ENCODE assay signal across 13 cellular contexts in genomic region chr20:40564997-40565680, GRCh38.
DNase-seq lines count a peak whose midpoint lies in the region; ATAC-seq, FAIRE-seq and TF ChIP-seq lines count a peak whose summit lies in the region.
"Had no signal": no experiment of that assay in that cellular context is flagged by ENCODE, and none has a peak within 500 bp of the region (broad histone marks: within the 10 kb centered on the region; RNA-seq: fewer than 3 reads in every experiment).

No MANE protein-coding gene starts in this region.

- no peak for TF ChIP-seq CTCF in A549 (IDR thresholded peaks at IDR 0.05)
- no peak for TF ChIP-seq CTCF in astrocyte of the spinal cord (IDR thresholded peaks at IDR 0.05; ENCODE audit: low read depth, low read length)
- TF ChIP-seq CTCF in kidney epithelial cell (IDR thresholded peaks at IDR 0.05; ENCODE audit: insufficient read depth, low read length, poor library complexity, severe bottlenecking): no peak
- TF ChIP-seq CTCF in Peyer's patch (IDR thresholded peaks at IDR 0.05): no peak

- peak; percentile 79 to 86 for ATAC-seq in A549
- no peak for ATAC-seq in HG03565 (IDR thresholded peaks at IDR 0.05; ENCODE audit: unreplicated experiment)
- ATAC-seq: GM12878; stimulated activated naive CD8-positive, alpha-beta T cell treated with anti-CD3 and anti-CD28 coated beads, Interleukin-15, amount 100 ng/mL, for 72 hours had no signal

- POLR2A ChIA-PET in A549 (lab: Yijun Ruan, JAX): no interaction called here

- DNase-seq in A549 (ENCODE audit: low read depth in 1 of 2, low spot score in 1 of 2) (peak; percentile 38 to 47), HPDE6-E6E7 (ENCODE audit: extremely low spot score) (peak; percentile 63), astrocyte of the spinal cord (ENCODE audit: low read depth, low spot score) (peak; percentile 89), kidney epithelial cell (ENCODE audit: low read depth) (peak; percentile 82), Peyer's patch (no peak), UCSD-AML1 (lab: John Stamatoyannopoulos, UW; ENCODE audit: unreplicated experiment) (no peak)
- DNase-seq in stimulated activated CD4-positive, alpha-beta T cell treated with anti-CD3 and anti-CD28 coated beads, Interleukin-12 subunit alpha, Interleukin-12 subunit beta, amount 100 ng/mL, for 4 hours: no peak
- DNase-seq: activated CD4-positive, alpha-beta T cell treated with anti-CD3 and anti-CD28 coated beads for 1 hour; midbrain; stimulated activated naive CD8-positive, alpha-beta T cell treated with anti-CD3 and anti-CD28 coated beads, Interleukin-15, amount 100 ng/mL, for 72 hours had no signal

- CTCF ChIA-PET in A549 (lab: Yijun Ruan, JAX): interaction anchor here (0.5 kb wide), 1 partner anchor 1620 kb away, joined by 3 read pairs; no protein-coding TSS in a partner anchor

- no peak for TF ChIP-seq POLR2A in A549 (IDR thresholded peaks at IDR 0.05; ENCODE audit: low read length)
- TF ChIP-seq POLR2A in Peyer's patch (IDR thresholded peaks at IDR 0.05): no peak

- H3K4me2 ChIP-seq in A549: peak overlapping the region; percentile 47

- H3K9me3 ChIP-seq in A549 (no peaks in the 10 kb centered on the region), Peyer's patch (no peaks in the 10 kb centered on the region)
- H3K9me3 ChIP-seq: esophagus muscularis mucosa had no signal

- no peak for TF ChIP-seq RAD21 in A549 (conservative IDR thresholded peaks at IDR 0.05 in 1 of 2, IDR thresholded peaks at IDR 0.05 in 1 of 2)

- 26% methylated on average over 6 of the region's 6 CpGs for WGBS in A549 (ENCODE audit: missing lambda C conversion rate)

- no peak for FAIRE-seq in A549 (lab: Jason Lieb, UNC)
- FAIRE-seq: GM12878 had no signal

- in situ Hi-C loops in astrocyte of the spinal cord (cut with HindIII; ENCODE audit: low sequenced_read_pairs): no loop called here

- H3K27me3 ChIP-seq in kidney epithelial cell (ENCODE audit: control insufficient read depth, insufficient read depth, low read length) (no peaks in the 10 kb centered on the region), Peyer's patch (no peaks in the 10 kb centered on the region)
- H3K27me3 ChIP-seq: esophagus muscularis mucosa had no signal

- H3K4me1 ChIP-seq in A549: peaks cover 38% of the 10 kb centered on the region
- H3K4me1 ChIP-seq in Peyer's patch: peaks cover 0 to 12% (median 1%) of the 10 kb centered on the region in 4 donors

- H3K27ac ChIP-seq in A549 (peak overlapping the region; percentile 25 to 28; a peak in 2 of 6 replicates), Peyer's patch (no peak overlapping the region)
- H3K27ac ChIP-seq: esophagus muscularis mucosa had no signal

- H3K36me3 ChIP-seq in kidney epithelial cell (ENCODE audit: control insufficient read depth, insufficient read depth, low read length): no peaks in the 10 kb centered on the region
- no peaks in the 10 kb centered on the region for H3K36me3 ChIP-seq in Peyer's patch
- H3K36me3 ChIP-seq: esophagus muscularis mucosa had no signal

- H3K4me3 ChIP-seq in A549 (no peak overlapping the region), astrocyte of the spinal cord (ENCODE audit: low read depth, low read length) (no peak overlapping the region), kidney epithelial cell (ENCODE audit: low read depth, low read length) (no peak overlapping the region), Peyer's patch (no peak overlapping the region)
- H3K4me3 ChIP-seq: esophagus muscularis mucosa, GM12878 had no signal

- no peak for TF ChIP-seq EP300 in A549 (IDR thresholded peaks at IDR 0.05)

TF ChIP-seq in A549, 52 proteins besides CTCF, POLR2A, EP300 and RAD21:
- TF ChIP-seq ZNF302 (CRISPR knock-in tag; IDR thresholded peaks at IDR 0.05) (no peak), FOSL2 (IDR thresholded peaks at IDR 0.05) (peak; percentile 64), FOSL2 (CRISPR knock-in tag; IDR thresholded peaks at IDR 0.05) (0 out of 2 replicates have a peak, but pooled peaks have one; percentile 30)

Comparison
In these comparisons a context has a peak if more than half of its experiments do, and no peak if none do; other contexts are left out.
1. DNase-seq: peak in A549 (2 of 2), HPDE6-E6E7 (single experiment), astrocyte of the spinal cord (single experiment) and kidney epithelial cell (single experiment); none in Peyer's patch (0 of 3), UCSD-AML1 (single experiment) and stimulated activated CD4-positive, alpha-beta T cell treated with anti-CD3 and anti-CD28 coated beads, Interleukin-12 subunit alpha, Interleukin-12 subunit beta, amount 100 ng/mL, for 4 hours (single experiment).
2. H3K27ac ChIP-seq: peak in A549 (2 of 2); none in Peyer's patch (0 of 4).